8 cellular contexts compared by ENCODE assay signal in genomic region chr14:73491256-73491976, GRCh38. TPM values are rescaled to one million over a fixed set of nuclear protein-coding genes. Genes with fewer than 3 reads are reported as not detected.
DNase-seq lines count a peak whose midpoint lies in the region; ATAC-seq, FAIRE-seq and TF ChIP-seq lines count a peak whose summit lies in the region.

No MANE protein-coding gene starts in this region.

- DNase-seq in D721Med (ENCODE audit: insufficient read length, low spot score) = peak; percentile 43
- peak; percentile 10 for DNase-seq in SHP77 treated with DMSO at 0.1 percent for 48 hours (lab: John Stamatoyannopoulos, UW)
- DNase-seq in heart right ventricle = peak; percentile 23 to 59
- DNase-seq in renal cortical epithelial cell (ENCODE audit: low read depth) = peak; percentile 42
- no peak for DNase-seq in vagina (ENCODE audit: extremely low spot score in 2 of 2)

- no peaks in the 10 kb centered on the region for H3K9me3 ChIP-seq in HUES6 (ENCODE audit: control insufficient read depth, insufficient read depth, low read depth, low read length)
- H3K9me3 ChIP-seq in heart right ventricle = no peaks in the 10 kb centered on the region
- H3K9me3 ChIP-seq in vagina = no peaks in the 10 kb centered on the region

- peak overlapping the region; percentile 93 for H3K9ac ChIP-seq in HUES6 (ENCODE audit: low read length)

- H3K36me3 ChIP-seq in HUES6 (ENCODE audit: control insufficient read depth, insufficient read depth, low read length) = peaks cover 15% of the 10 kb centered on the region
- H3K36me3 ChIP-seq in heart right ventricle = peaks cover 0 to 24% (median 4%) of the 10 kb centered on the region in 9 donors
- H3K36me3 ChIP-seq in vagina = no peaks in the 10 kb centered on the region

- H3K27ac Mint-ChIP-seq in activated naive CD4-positive, alpha-beta T cell treated with anti-CD3 and anti-CD28 coated beads, Interleukin-2, amount 50 U/mL, for 24 hours = no peak overlapping the region

- peaks cover 13% of the 10 kb centered on the region for H3K4me1 ChIP-seq in HUES6 (ENCODE audit: control insufficient read depth, insufficient read depth, low read length)
- peaks cover 9 to 44% (median 26%) of the 10 kb centered on the region in 9 donors for H3K4me1 ChIP-seq in heart right ventricle
- peaks cover 35% of the 10 kb centered on the region for H3K4me1 ChIP-seq in vagina

- intact Hi-C loops in heart right ventricle (cut with DNase I) = loop anchor here in 1 of 10 donors (5.0 kb wide), 1 partner anchor 46 kb away; the partner anchor contains the start of gene ACOT1
- intact Hi-C loops in vagina (cut with DNase I) = no loop called here

- no peaks in the 10 kb centered on the region for H3K27me3 Mint-ChIP-seq in activated naive CD4-positive, alpha-beta T cell treated with anti-CD3 and anti-CD28 coated beads, Interleukin-2, amount 50 U/mL, for 24 hours

- ATAC-seq in GM21390 (IDR thresholded peaks at IDR 0.05; ENCODE audit: unreplicated experiment) (peak; percentile 58), heart right ventricle (peak; percentile 39 to 79 (median 51))

- peak overlapping the region; percentile 70; the same call in 1 of the 2 replicates for H3K27ac ChIP-seq in HUES6 (ENCODE audit: low read depth, low read length)
- peak overlapping the region; percentile 4 to 92 (median 87) for H3K27ac ChIP-seq in heart right ventricle
- peak overlapping the region; percentile 86 for H3K27ac ChIP-seq in vagina

- no peaks in the 10 kb centered on the region for H3K9me3 Mint-ChIP-seq in activated naive CD4-positive, alpha-beta T cell treated with anti-CD3 and anti-CD28 coated beads, Interleukin-2, amount 50 U/mL, for 24 hours

- TF ChIP-seq CTCF in D721Med (IDR thresholded peaks at IDR 0.05; ENCODE audit: insufficient read depth, missing control alignments) = no peak
- no peak for TF ChIP-seq CTCF in heart right ventricle (IDR thresholded peaks at IDR 0.05)
- no peak for TF ChIP-seq CTCF in vagina (IDR thresholded peaks at IDR 0.05)

- H3K36me3 Mint-ChIP-seq in activated naive CD4-positive, alpha-beta T cell treated with anti-CD3 and anti-CD28 coated beads, Interleukin-2, amount 50 U/mL, for 24 hours = peaks cover 12% of the 10 kb centered on the region

- H3K4me3 ChIP-seq in HUES6 (ENCODE audit: low read depth, low read length) = peak overlapping the region; percentile 83
- H3K4me3 ChIP-seq in heart right ventricle = peak overlapping the region; percentile 59 to 84 (median 76)
- H3K4me3 ChIP-seq in vagina = peak overlapping the region; percentile 83 to 92

- WGBS in heart right ventricle, 2 donors = 1 to 2% methylated on average over 90 of the region's 90 CpGs

- H3K4me1 Mint-ChIP-seq in activated naive CD4-positive, alpha-beta T cell treated with anti-CD3 and anti-CD28 coated beads, Interleukin-2, amount 50 U/mL, for 24 hours = peaks cover 43% of the 10 kb centered on the region

- H3K27me3 ChIP-seq in HUES6 (ENCODE audit: control insufficient read depth, insufficient read depth, low read length) (peaks cover 4% of the 10 kb centered on the region; the same call in 1 of the 2 replicates), heart right ventricle (no peaks in the 10 kb centered on the region), vagina (no peaks in the 10 kb centered on the region)

- peak in 1 of 2 donors; percentile 15 for TF ChIP-seq POLR2A in vagina (IDR thresholded peaks at IDR 0.05)

- FAIRE-seq in D721Med (lab: Jason Lieb, UNC) = no peak

- H3K4me3 Mint-ChIP-seq in activated naive CD4-positive, alpha-beta T cell treated with anti-CD3 and anti-CD28 coated beads, Interleukin-2, amount 50 U/mL, for 24 hours = peak overlapping the region; percentile 90

RNA-seq across cellular contexts. Expression of gene RIOX1, which starts 0.7 kb away (rescaled TPM):
- total RNA-seq in heart right ventricle = 1 to 10 TPM; 5.9 to 9.1 (median 7.6) TPM
- polyA plus RNA-seq in heart right ventricle = 1 to 10 TPM; 4.3 to 5.4 TPM
- 20.5 and 28.0 TPM in 2 replicates for total RNA-seq in renal cortical epithelial cell
- total RNA-seq in vagina = 16.7 TPM

RNA-seq across cellular contexts. Expression of gene NUMB, which starts 33.1 kb away (rescaled TPM):
- total RNA-seq in heart right ventricle (10 to 100 TPM; 27.0 to 42.6 (median 33.3) TPM), renal cortical epithelial cell (17.7 and 53.9 TPM in 2 replicates), vagina (48.1 TPM)
- 10 to 100 TPM; 18.9 to 32.0 TPM for polyA plus RNA-seq in heart right ventricle

RNA-seq across cellular contexts. Expression of gene ACOT1, which starts 45.5 kb away (rescaled TPM):
- 10 to 100 TPM in 9 of 10 donors, 1 to 10 TPM in 1; 6.6 to 49.3 (median 30.0) TPM for total RNA-seq in heart right ventricle
- polyA plus RNA-seq in heart right ventricle = 10 to 100 TPM in 1 of 2 donors, 1 to 10 TPM in 1; 7.2 to 11.8 TPM
- total RNA-seq in renal cortical epithelial cell = 4.2 and 8.5 TPM in 2 replicates
- total RNA-seq in vagina = 5.2 TPM

Comparison
In these comparisons a context has a peak if more than half of its experiments do, and no peak if none do; other contexts are left out.
1. DNase-seq: peak in D721Med (single experiment), SHP77 treated with DMSO at 0.1 percent for 48 hours (single experiment), heart right ventricle (2 of 2) and renal cortical epithelial cell (single experiment); none in vagina (0 of 2).
2. Peak in every context shown above with its lines, with median percentiles within 50 percentile points of each other: H3K27ac ChIP-seq and H3K4me3 ChIP-seq.